Comparison of ENCODE assay signal across 8 cellular contexts in genomic region chr3:159586587-159587202, GRCh38.
DNase-seq lines count a peak whose midpoint lies in the region; TF ChIP-seq lines count a peak whose summit lies in the region.

No MANE protein-coding gene starts in this region.

- H3K27me3 Mint-ChIP-seq in activated CD4-positive, alpha-beta memory T cell treated with anti-CD3 and anti-CD28 coated beads, Interleukin-2, amount 10 ng/mL, durations not matched to agents 7 days and 5 days: no peaks in the 10 kb centered on the region

- POLR2A ChIA-PET in activated CD4-positive, alpha-beta memory T cell treated with anti-CD3 and anti-CD28 coated beads, Interleukin-2, amount 10 ng/mL, durations not matched to agents 7 days and 5 days (lab: Charles Lee): no interaction called here

- DNase-seq in D341Med (ENCODE audit: low spot score) (peak; percentile 51), LNCaP clone FGC (ENCODE audit: low read depth) (no peak), astrocyte of the hippocampus (ENCODE audit: low read depth, low spot score) (peak; percentile 63), GDM1 (lab: John Stamatoyannopoulos, UW) (no peak), Peyer's patch (no peak)
- DNase-seq in activated CD4-positive, alpha-beta T cell treated with anti-CD3 and anti-CD28 coated beads, Interleukin-2, amount 50 U/mL, for 4 hours: no peak
- DNase-seq in activated CD4-positive, alpha-beta memory T cell treated with anti-CD3 and anti-CD28 coated beads, Interleukin-2, amount 10 ng/mL, durations not matched to agents 7 days and 5 days: no peak

- no peaks in the 10 kb centered on the region for H3K4me1 ChIP-seq in liver (ENCODE audit: control insufficient read depth in 4 of 4, insufficient read depth in 4 of 4, low read length in 3 of 4)
- H3K4me1 ChIP-seq in Peyer's patch: no peaks in the 10 kb centered on the region

- H3K27me3 ChIP-seq in liver (ENCODE audit: control insufficient read depth in 4 of 4, insufficient read depth in 4 of 4, low read length in 3 of 4) (no peaks in the 10 kb centered on the region), Peyer's patch (no peaks in the 10 kb centered on the region)

- no peak for TF ChIP-seq POLR2A in Peyer's patch (IDR thresholded peaks at IDR 0.05)

- H3K27ac ChIP-seq in liver (ENCODE audit: low read depth in 1 of 2, low read length in 2 of 2) (no peak overlapping the region), Peyer's patch (no peak overlapping the region)

- H3K9me3 Mint-ChIP-seq in activated CD4-positive, alpha-beta memory T cell treated with anti-CD3 and anti-CD28 coated beads, Interleukin-2, amount 10 ng/mL, durations not matched to agents 7 days and 5 days: no peaks in the 10 kb centered on the region

- no peak overlapping the region for H3K9ac ChIP-seq in liver (ENCODE audit: low read depth in 1 of 2, low read length in 2 of 2)

- no peaks in the 10 kb centered on the region for H3K36me3 Mint-ChIP-seq in activated CD4-positive, alpha-beta memory T cell treated with anti-CD3 and anti-CD28 coated beads, Interleukin-2, amount 10 ng/mL, durations not matched to agents 7 days and 5 days (ENCODE audit: low read depth)

- H3K36me3 ChIP-seq in liver (ENCODE audit: control insufficient read depth in 4 of 4, insufficient read depth in 3 of 4, low read depth in 1 of 4, low read length in 3 of 4): no peaks in the 10 kb centered on the region
- no peaks in the 10 kb centered on the region for H3K36me3 ChIP-seq in Peyer's patch

- H3K27ac Mint-ChIP-seq in activated CD4-positive, alpha-beta memory T cell treated with anti-CD3 and anti-CD28 coated beads, Interleukin-2, amount 10 ng/mL, durations not matched to agents 7 days and 5 days: no peak overlapping the region

- peak; percentile 74 to 83 for TF ChIP-seq RAD21 in liver (IDR thresholded peaks at IDR 0.05)

- WGBS in liver: 45% methylated on average over 5 of the region's 5 CpGs

- H3K4me3 Mint-ChIP-seq in activated CD4-positive, alpha-beta memory T cell treated with anti-CD3 and anti-CD28 coated beads, Interleukin-2, amount 10 ng/mL, durations not matched to agents 7 days and 5 days: no peak overlapping the region

- no peaks in the 10 kb centered on the region for H3K9me3 ChIP-seq in liver (ENCODE audit: control insufficient read depth in 4 of 4, low read length in 3 of 4)
- H3K9me3 ChIP-seq in Peyer's patch: no peaks in the 10 kb centered on the region

- no peaks in the 10 kb centered on the region for H3K4me1 Mint-ChIP-seq in activated CD4-positive, alpha-beta memory T cell treated with anti-CD3 and anti-CD28 coated beads, Interleukin-2, amount 10 ng/mL, durations not matched to agents 7 days and 5 days

- CTCF ChIA-PET in activated CD4-positive, alpha-beta memory T cell treated with anti-CD3 and anti-CD28 coated beads, Interleukin-2, amount 10 ng/mL, durations not matched to agents 7 days and 5 days (lab: Charles Lee): no interaction called here

- H3K4me3 ChIP-seq in LNCaP clone FGC (ENCODE audit: low read depth, low read length) (no peak overlapping the region), liver (ENCODE audit: low read depth in 1 of 3, low read length in 3 of 3) (no peak overlapping the region), Peyer's patch (no peak overlapping the region)

- TF ChIP-seq CTCF in LNCaP clone FGC (IDR thresholded peaks at IDR 0.05; ENCODE audit: control insufficient read depth, extremely low read depth, insufficient read depth): peak; percentile 58
- TF ChIP-seq CTCF in liver (IDR thresholded peaks at IDR 0.05; ENCODE audit: low read depth, low read length, missing input control): peak; percentile 38
- TF ChIP-seq CTCF in Peyer's patch (IDR thresholded peaks at IDR 0.05): no peak

TF ChIP-seq in liver, 16 proteins besides CTCF, POLR2A, EP300 and RAD21:
- TF ChIP-seq YY1 (IDR thresholded peaks at IDR 0.05) (no peak), ATF3 (IDR thresholded peaks at IDR 0.05) (no peak), EGR1 (IDR thresholded peaks at IDR 0.05; ENCODE audit: low read depth in 2 of 2) (no peak), MAX (IDR thresholded peaks at IDR 0.05) (no peak), GABPA (IDR thresholded peaks at IDR 0.05 in 1 of 2, conservative IDR thresholded peaks at IDR 0.05 in 1 of 2) (no peak), ZBTB33 (IDR thresholded peaks at IDR 0.05) (no peak), SP1 (IDR thresholded peaks at IDR 0.05) (no peak), REST (IDR thresholded peaks at IDR 0.05) (no peak), NR2F2 (IDR thresholded peaks at IDR 0.05) (no peak), FOXA1 (IDR thresholded peaks at IDR 0.05) (no peak), RXRA (IDR thresholded peaks at IDR 0.05) (no peak), HNF4A (conservative IDR thresholded peaks at IDR 0.05) (no peak)

Comparison
In these comparisons a context has a peak if more than half of its experiments do, and no peak if none do; other contexts are left out.
1. DNase-seq: peak in D341Med (single experiment) and astrocyte of the hippocampus (single experiment); none in LNCaP clone FGC (single experiment), activated CD4-positive, alpha-beta T cell treated with anti-CD3 and anti-CD28 coated beads, Interleukin-2, amount 50 U/mL, for 4 hours (0 of 2), GDM1 (single experiment), activated CD4-positive, alpha-beta memory T cell treated with anti-CD3 and anti-CD28 coated beads, Interleukin-2, amount 10 ng/mL, durations not matched to agents 7 days and 5 days (single experiment) and Peyer's patch (0 of 3).
2. CTCF ChIP-seq: peak in LNCaP clone FGC (single experiment) and liver (single experiment); none in Peyer's patch (0 of 6).